8 cellular contexts compared by ENCODE assay signal in genomic region chr4:126604273-126604867, GRCh38.
A peak's percentile ranks its signal among the peaks of the same experiment; 100 is the strongest.
DNase-seq lines count a peak whose midpoint lies in the region; ATAC-seq and TF ChIP-seq lines count a peak whose summit lies in the region.

No MANE protein-coding gene starts in this region.

- POLR2A ChIA-PET in activated CD8-positive, alpha-beta T cell treated with anti-CD3 and anti-CD28 coated beads, Interleukin-2, amount 10 ng/mL, durations not matched to agents 7 days and 5 days (lab: Charles Lee), result no interaction called here

- H3K9me3 ChIP-seq in BE2C, result no peaks in the 10 kb centered on the region

- no peaks in the 10 kb centered on the region for H3K4me1 Mint-ChIP-seq in activated CD8-positive, alpha-beta T cell treated with anti-CD3 and anti-CD28 coated beads, Interleukin-2, amount 10 ng/mL, durations not matched to agents 7 days and 5 days (ENCODE audit: low read depth)

- CTCF ChIA-PET in activated CD8-positive, alpha-beta T cell treated with anti-CD3 and anti-CD28 coated beads, Interleukin-2, amount 10 ng/mL, durations not matched to agents 7 days and 5 days (lab: Charles Lee), result no interaction called here

- no peaks in the 10 kb centered on the region for H3K27me3 ChIP-seq in BE2C

- no peaks in the 10 kb centered on the region for H3K4me1 ChIP-seq in BE2C

- no peak overlapping the region for H3K27ac Mint-ChIP-seq in activated CD8-positive, alpha-beta T cell treated with anti-CD3 and anti-CD28 coated beads, Interleukin-2, amount 10 ng/mL, durations not matched to agents 7 days and 5 days

- no peaks in the 10 kb centered on the region for H3K36me3 ChIP-seq in BE2C

- H3K4me3 Mint-ChIP-seq in activated CD8-positive, alpha-beta T cell treated with anti-CD3 and anti-CD28 coated beads, Interleukin-2, amount 10 ng/mL, durations not matched to agents 7 days and 5 days, result no peak overlapping the region

- H3K27me3 Mint-ChIP-seq in activated CD8-positive, alpha-beta T cell treated with anti-CD3 and anti-CD28 coated beads, Interleukin-2, amount 10 ng/mL, durations not matched to agents 7 days and 5 days (ENCODE audit: low read depth), result no peaks in the 10 kb centered on the region

- DNase-seq in BE2C (peak; percentile 47), NCI-H2227 treated with DMSO at 0.1 percent for 48 hours (lab: John Stamatoyannopoulos, UW) (peak; percentile 20), coronary artery (ENCODE audit: low spot score) (no peak), middle frontal gyrus (ENCODE audit: extremely low spot score, low spot score) (peak; percentile 42)
- no peak for DNase-seq in activated CD8-positive, alpha-beta T cell treated with anti-CD3 and anti-CD28 coated beads, Interleukin-2, amount 10 ng/mL, durations not matched to agents 7 days and 5 days

- TF ChIP-seq CTCF in BE2C (IDR thresholded peaks at IDR 0.05; ENCODE audit: low read depth, low read length) (peak; percentile 90), coronary artery (IDR thresholded peaks at IDR 0.05) (peak; percentile 45)

- H3K36me3 Mint-ChIP-seq in activated CD8-positive, alpha-beta T cell treated with anti-CD3 and anti-CD28 coated beads, Interleukin-2, amount 10 ng/mL, durations not matched to agents 7 days and 5 days (ENCODE audit: low read depth), result no peaks in the 10 kb centered on the region

- no peak overlapping the region for H3K4me3 ChIP-seq in BE2C (ENCODE audit: low read depth, low read length)
- no peak overlapping the region for H3K4me3 ChIP-seq in coronary artery

- ATAC-seq in GM21786 (IDR thresholded peaks at IDR 0.05; ENCODE audit: unreplicated experiment) (peak; percentile 64), HG03378 (IDR thresholded peaks at IDR 0.05; ENCODE audit: unreplicated experiment) (no peak), HG03045 (IDR thresholded peaks at IDR 0.05; ENCODE audit: unreplicated experiment) (no peak)
- no peak for ATAC-seq in activated CD8-positive, alpha-beta T cell treated with anti-CD3 and anti-CD28 coated beads, Interleukin-2, amount 10 ng/mL, durations not matched to agents 7 days and 5 days

- H3K9me3 Mint-ChIP-seq in activated CD8-positive, alpha-beta T cell treated with anti-CD3 and anti-CD28 coated beads, Interleukin-2, amount 10 ng/mL, durations not matched to agents 7 days and 5 days (ENCODE audit: insufficient read depth), result no peaks in the 10 kb centered on the region

- no peak overlapping the region for H3K27ac ChIP-seq in coronary artery

Comparison
In these comparisons a context has a peak if more than half of its experiments do, and no peak if none do; other contexts are left out.
1. DNase-seq: peak in BE2C (single experiment), NCI-H2227 treated with DMSO at 0.1 percent for 48 hours (single experiment) and middle frontal gyrus (single experiment); none in coronary artery (single experiment) and activated CD8-positive, alpha-beta T cell treated with anti-CD3 and anti-CD28 coated beads, Interleukin-2, amount 10 ng/mL, durations not matched to agents 7 days and 5 days (single experiment).